Comparison of ENCODE assay signal across 21 cellular contexts in genomic region chr17:48443712-48444111, GRCh38. TPM values are rescaled to one million over a fixed set of nuclear protein-coding genes. Genes with fewer than 3 reads are reported as not detected.
"Had no signal": no experiment of that assay in that cellular context is flagged by ENCODE, and none has a peak within 500 bp of the region (broad histone marks: within the 10 kb centered on the region; RNA-seq: fewer than 3 reads in every experiment).

No MANE protein-coding gene starts in this region.

- H3K36me3 Mint-ChIP-seq: memory B cell had no signal

- H3K27me3 Mint-ChIP-seq: central memory CD8-positive, alpha-beta T cell; naive thymus-derived CD4-positive, alpha-beta T cell had no signal

- H3K27ac Mint-ChIP-seq: memory B cell had no signal

- H3K27ac ChIP-seq: brain microvascular endothelial cell, coronary artery, esophagus squamous epithelium, transverse colon, vagina had no signal

- H3K4me3 Mint-ChIP-seq: memory B cell had no signal

- ATAC-seq: activated CD4-positive, CD25-positive, alpha-beta regulatory T cell treated with anti-CD3 and anti-CD28 coated beads, Interleukin-2, amount 50 U/mL, for 24 hours; left ventricle myocardium superior; mucosa of descending colon had no signal

- DNase-seq: activated naive CD4-positive, alpha-beta T cell treated with anti-CD3 and anti-CD28 coated beads, Interleukin-2, amount 50 U/mL, for 16 hours; anterior cingulate cortex; brain microvascular endothelial cell; esophagus squamous epithelium; hypothalamus; kidney glomerular epithelial cell; left ventricle myocardium superior; mucosa of descending colon; nucleus accumbens; stimulated activated CD4-positive, alpha-beta T cell treated with anti-CD3 and anti-CD28 coated beads, Interleukin-2, amount 100 ng/mL, for 48 hours; stimulated activated naive B cell treated with anti-CD40 and anti-IgM and Interleukin-4, amounts not matched to agents 10 μg/mL and 1 μg/mL and 100 μg/mL, for 72 hours; SW 1271; T-helper 9 cell; transverse colon had no signal

RNA-seq across cellular contexts. Expression of gene SKAP1, which starts 13.7 kb away (rescaled TPM):
- total RNA-seq: fibroblast of villous mesenchyme had no signal
